ENCODE assay signal across 10 cellular contexts in genomic region chr5:94969174-94969573, GRCh38.
DNase-seq lines count a peak whose midpoint lies in the region; ATAC-seq and TF ChIP-seq lines count a peak whose summit lies in the region.
"Had no signal": no experiment of that assay in that cellular context is flagged by ENCODE, and none has a peak within 500 bp of the region (broad histone marks: within the 10 kb centered on the region; RNA-seq: fewer than 3 reads in every experiment).

No MANE protein-coding gene starts in this region.

- CTCF ChIA-PET in mammary epithelial cell (lab: Charles Lee; ENCODE audit: low non-redundant PET), result interaction anchor here (0.5 to 0.7 kb wide), 5 partner anchors 33 to 141 kb away, joined by 3 to 5 read pairs (median 3); no protein-coding TSS in a partner anchor
- CTCF ChIA-PET in CD4-positive, alpha-beta T cell (lab: Charles Lee), result interaction anchor here (0.5 kb wide), 1 partner anchor 727 kb away, joined by 3 read pairs; no protein-coding TSS in a partner anchor

- no peaks in the 10 kb centered on the region for H3K79me2 ChIP-seq in mammary epithelial cell (ENCODE audit: insufficient read depth, low read length)

- H3K4me1 ChIP-seq in cardiac muscle cell (ENCODE audit: low read depth) (no peaks in the 10 kb centered on the region), right cardiac atrium (ENCODE audit: control insufficient read depth, insufficient read depth, low read length) (no peaks in the 10 kb centered on the region), mammary epithelial cell (ENCODE audit: insufficient read depth, low read length) (no peaks in the 10 kb centered on the region), upper lobe of right lung (no peaks in the 10 kb centered on the region)

- peak; percentile 28 for TF ChIP-seq CTCF in cardiac muscle cell (IDR thresholded peaks at IDR 0.05; ENCODE audit: low read depth, low read length)
- TF ChIP-seq CTCF in mammary epithelial cell (conservative IDR thresholded peaks at IDR 0.05 in 1 of 2, IDR thresholded peaks at IDR 0.05 in 1 of 2; ENCODE audit: extremely low read depth in 1 of 2, insufficient read depth in 1 of 2, low read depth in 1 of 2, low read length in 2 of 2), result peak; percentile 13 to 39
- no peak for TF ChIP-seq CTCF in upper lobe of right lung (IDR thresholded peaks at IDR 0.05)
- no peak for TF ChIP-seq CTCF in CD4-positive, alpha-beta T cell (IDR thresholded peaks at IDR 0.05)

- H3K27me3 ChIP-seq in cardiac muscle cell (no peaks in the 10 kb centered on the region), right cardiac atrium (ENCODE audit: control insufficient read depth, insufficient read depth) (no peaks in the 10 kb centered on the region), mammary epithelial cell (ENCODE audit: insufficient read depth, low read length) (no peaks in the 10 kb centered on the region), upper lobe of right lung (no peaks in the 10 kb centered on the region)
- no peaks in the 10 kb centered on the region for H3K27me3 ChIP-seq in CD4-positive, alpha-beta T cell (ENCODE audit: control insufficient read depth, insufficient read depth, low read length)

- no peaks in the 10 kb centered on the region for H3K4me1 Mint-ChIP-seq in CD4-positive, alpha-beta T cell (ENCODE audit: low read depth)
- H3K4me1 Mint-ChIP-seq: CD8-positive, alpha-beta memory T cell had no signal

- no peak overlapping the region for H3K27ac ChIP-seq in cardiac muscle cell
- H3K27ac ChIP-seq in right cardiac atrium (ENCODE audit: low read length), result no peak overlapping the region
- no peak overlapping the region for H3K27ac ChIP-seq in mammary epithelial cell (ENCODE audit: insufficient read depth, low read depth, low read length)
- H3K27ac ChIP-seq in upper lobe of right lung, result no peak overlapping the region
- H3K27ac ChIP-seq in CD4-positive, alpha-beta T cell (ENCODE audit: low read depth, low read length), result no peak overlapping the region

- no peaks in the 10 kb centered on the region for H3K9me3 Mint-ChIP-seq in CD4-positive, alpha-beta T cell
- H3K9me3 Mint-ChIP-seq: activated T-helper 2 cell treated with anti-CD3 and anti-CD28 coated beads, Interferon-gamma antibody, Interleukin-2, Interleukin-4, amounts not matched to agents 10 μg/mL and 5 μg/mL and 100 μg/mL, durations not matched to agents 14 hours and 24 hours and 36 hours had no signal

- WGBS in right cardiac atrium, result 47% methylated on average over 3 of the region's 3 CpGs
- whole genome bisulfite sequencing in mammary epithelial cell (ENCODE audit: low coverage, missing lambda C conversion rate), result 48% methylated on average over 3 of the region's 3 CpGs

- dilution Hi-C loops in mammary epithelial cell (cut with HindIII; ENCODE audit: low sequenced_read_pairs), result no loop called here

- in situ Hi-C loops in mammary epithelial cell (cut with MboI; ENCODE audit: low sequenced_read_pairs in 2 of 2), result loop anchor here in 1 of 2 donors (10.0 kb wide), 1 partner anchor 266 kb away; no protein-coding TSS in a partner anchor

- no peak overlapping the region for H3K4me3 Mint-ChIP-seq in CD4-positive, alpha-beta T cell
- H3K4me3 Mint-ChIP-seq: CD8-positive, alpha-beta memory T cell had no signal

- no peak overlapping the region for H3K27ac Mint-ChIP-seq in CD4-positive, alpha-beta T cell
- H3K27ac Mint-ChIP-seq: activated T-helper 2 cell treated with anti-CD3 and anti-CD28 coated beads, Interferon-gamma antibody, Interleukin-2, Interleukin-4, amounts not matched to agents 10 μg/mL and 5 μg/mL and 100 μg/mL, durations not matched to agents 14 hours and 24 hours and 36 hours had no signal

- H3K9ac ChIP-seq in mammary epithelial cell (ENCODE audit: insufficient read depth, low read length), result no peak overlapping the region

- DNase-seq in cardiac muscle cell (ENCODE audit: low read depth in 1 of 2, low spot score in 1 of 2), result peak; percentile 3 to 42
- no peak for DNase-seq in right cardiac atrium
- peak; percentile 1 for DNase-seq in M059J (ENCODE audit: low read depth)
- no peak for DNase-seq in mammary epithelial cell
- DNase-seq in upper lobe of right lung, result no peak
- DNase-seq in CD4-positive, alpha-beta T cell, result no peak
- no peak for DNase-seq in ecto neural progenitor cell (ENCODE audit: low spot score)

- intact Hi-C loops in right cardiac atrium (cut with DNase I) (loop anchor here in 3 of 4 donors (5.0 to 10.0 kb wide), 4 partner anchors 266 to 296 kb away; no protein-coding TSS in a partner anchor), mammary epithelial cell (cut with micrococcal nuclease) (loop anchor here (5.0 to 10.0 kb wide), 2 partner anchors 113 to 676 kb away; partner anchors contain the start of gene RFESD), upper lobe of right lung (cut with DNase I) (no loop called here)
- intact Hi-C loops in CD4-positive, alpha-beta T cell (cut with DNase I, micrococcal nuclease), result loop anchor here (2.0 to 5.0 kb wide), 2 partner anchors 292 to 878 kb away; no protein-coding TSS in a partner anchor

- H3K36me3 ChIP-seq in cardiac muscle cell (no peaks in the 10 kb centered on the region), mammary epithelial cell (ENCODE audit: insufficient read depth, low read length) (no peaks in the 10 kb centered on the region), upper lobe of right lung (no peaks in the 10 kb centered on the region)

- H2AFZ ChIP-seq in mammary epithelial cell (ENCODE audit: low read depth, low read length), result no peak overlapping the region

- ATAC-seq in right cardiac atrium (no peak), upper lobe of right lung (peak; percentile 26), HG03196 (IDR thresholded peaks at IDR 0.05; ENCODE audit: unreplicated experiment) (no peak)
- ATAC-seq in CD4-positive, alpha-beta T cell (ENCODE audit: poor library complexity), result no peak

- H3K36me3 Mint-ChIP-seq in CD4-positive, alpha-beta T cell (ENCODE audit: low read depth), result no peaks in the 10 kb centered on the region
- H3K36me3 Mint-ChIP-seq: CD8-positive, alpha-beta memory T cell had no signal

- no TSS peak for BruUV-seq in mammary epithelial cell (replicated peaks; lab: Mats Ljungman, UMichigan)

- no peaks in the 10 kb centered on the region for H3K9me3 ChIP-seq in cardiac muscle cell (ENCODE audit: low read depth)
- no peaks in the 10 kb centered on the region for H3K9me3 ChIP-seq in right cardiac atrium (ENCODE audit: control insufficient read depth, low read length)
- no peaks in the 10 kb centered on the region for H3K9me3 ChIP-seq in mammary epithelial cell (replicated peaks; ENCODE audit: insufficient read depth, low read length)
- H3K9me3 ChIP-seq in upper lobe of right lung, result no peaks in the 10 kb centered on the region
- no peaks in the 10 kb centered on the region for H3K9me3 ChIP-seq in CD4-positive, alpha-beta T cell (ENCODE audit: control insufficient read depth, low read length)

- H4K20me1 ChIP-seq in mammary epithelial cell (ENCODE audit: insufficient read depth, low read length), result no peaks in the 10 kb centered on the region

- H3K27me3 Mint-ChIP-seq in CD4-positive, alpha-beta T cell, result no peaks in the 10 kb centered on the region
- H3K27me3 Mint-ChIP-seq: CD8-positive, alpha-beta memory T cell had no signal

- POLR2A ChIA-PET in CD4-positive, alpha-beta T cell (lab: Charles Lee), result no interaction called here

- no peak overlapping the region for H3K4me2 ChIP-seq in mammary epithelial cell (ENCODE audit: insufficient read depth, low read depth, low read length)

- no peak overlapping the region for H3K4me3 ChIP-seq in cardiac muscle cell
- no peak overlapping the region for H3K4me3 ChIP-seq in right cardiac atrium (ENCODE audit: low read length)
- H3K4me3 ChIP-seq in mammary epithelial cell (replicated peaks in 1 of 3; ENCODE audit: insufficient read depth in 1 of 3, low read depth in 2 of 3, low read length in 3 of 3), result no peak overlapping the region
- no peak overlapping the region for H3K4me3 ChIP-seq in upper lobe of right lung

Comparison
In these comparisons a context has a peak if more than half of its experiments do, and no peak if none do; other contexts are left out.
1. DNase-seq: peak in cardiac muscle cell (2 of 2) and M059J (single experiment); none in right cardiac atrium (0 of 3), mammary epithelial cell (single experiment), upper lobe of right lung (single experiment), CD4-positive, alpha-beta T cell (0 of 10) and ecto neural progenitor cell (single experiment).
2. CTCF ChIP-seq: peak in cardiac muscle cell (single experiment) and mammary epithelial cell (2 of 2); none in upper lobe of right lung (single experiment) and CD4-positive, alpha-beta T cell (single experiment).